16 cellular contexts compared by ENCODE assay signal in the genomic region with DNA sequence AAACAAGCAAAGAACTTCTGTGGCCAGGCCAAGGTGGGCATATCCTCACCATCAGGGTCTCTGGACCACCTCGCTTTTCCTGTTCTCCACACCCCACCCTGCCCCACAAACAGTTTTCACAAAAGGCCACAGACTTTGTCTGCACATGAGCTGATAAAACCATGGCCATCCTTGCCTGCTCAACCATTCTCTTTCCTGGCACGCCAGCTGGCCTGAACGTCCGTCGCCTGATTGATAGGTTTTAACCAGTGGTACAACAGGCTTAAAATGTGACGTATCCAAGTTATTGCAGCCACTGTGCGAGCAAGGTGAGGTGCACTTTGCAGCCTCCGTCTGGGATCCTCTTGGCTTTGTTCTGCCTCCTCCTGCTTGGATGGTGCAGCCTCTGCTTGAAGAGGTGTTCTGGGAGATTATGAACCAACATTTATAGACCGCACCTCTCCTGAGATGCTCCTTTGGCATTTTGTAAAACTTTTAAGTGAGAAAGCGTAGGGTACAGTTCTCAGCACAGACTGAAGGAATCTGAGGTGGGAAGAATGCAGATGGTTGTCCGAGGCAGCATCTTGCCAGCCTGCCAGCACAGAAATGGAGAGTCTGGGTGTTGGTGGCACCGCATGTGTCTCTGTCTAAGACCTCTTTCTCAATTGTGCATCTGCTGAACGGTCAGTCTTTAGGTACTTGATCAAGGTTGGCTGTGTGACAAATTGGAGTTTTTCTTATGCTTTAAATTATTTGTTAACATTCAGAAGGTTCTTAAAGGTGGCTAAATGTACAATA.
"Had no signal": no experiment of that assay in that cellular context is flagged by ENCODE, and none has a peak within 500 bp of the region (broad histone marks: within the 10 kb centered on the region; RNA-seq: fewer than 3 reads in every experiment).

No MANE protein-coding gene starts in this region.

- DNase-seq: activated CD4-positive, alpha-beta T cell treated with anti-CD3 and anti-CD28 coated beads, Interleukin-2, amount 10 ng/mL, durations not matched to agents 7 days and 5 days; activated gamma-delta T cell treated with Interleukin-2 at 50 U/mL for 16 hours; activated T-cell treated with anti-CD3 and anti-CD28 coated beads, Interleukin-2, amount 50 U/mL, for 72 hours; amygdala; central memory CD4-positive, alpha-beta T cell; cortex of kidney; effector CD8-positive, alpha-beta T cell; foreskin melanocyte; kidney glomerular epithelial cell; left ventricle myocardium superior; mesenchymal stem cell; right cardiac atrium; stimulated activated CD4-positive, alpha-beta T cell treated with anti-CD3 and anti-CD28 coated beads, Interleukin-15, amount 100 ng/mL, for 24 hours; stimulated activated CD4-positive, alpha-beta T cell treated with anti-CD3 and anti-CD28 coated beads, Interleukin-4, amount 100 ng/mL, for 24 hours; T-helper 9 cell had no signal

- H3K27me3 Mint-ChIP-seq: activated CD4-positive, alpha-beta T cell treated with anti-CD3 and anti-CD28 coated beads, Interleukin-2, amount 10 ng/mL, durations not matched to agents 7 days and 5 days; brain had no signal

- H3K27ac Mint-ChIP-seq: activated CD4-positive, alpha-beta T cell treated with anti-CD3 and anti-CD28 coated beads, Interleukin-2, amount 10 ng/mL, durations not matched to agents 7 days and 5 days had no signal

- H3K4me3 Mint-ChIP-seq: activated CD4-positive, alpha-beta T cell treated with anti-CD3 and anti-CD28 coated beads, Interleukin-2, amount 10 ng/mL, durations not matched to agents 7 days and 5 days; activated T-cell treated with anti-CD3 and anti-CD28 coated beads, Interleukin-2, amount 50 U/mL, for 72 hours; brain had no signal

- ATAC-seq: activated T-cell treated with anti-CD3 and anti-CD28 coated beads, Interleukin-2, amount 50 U/mL, for 72 hours; left ventricle myocardium superior; right cardiac atrium had no signal
